In the genomic region with DNA sequence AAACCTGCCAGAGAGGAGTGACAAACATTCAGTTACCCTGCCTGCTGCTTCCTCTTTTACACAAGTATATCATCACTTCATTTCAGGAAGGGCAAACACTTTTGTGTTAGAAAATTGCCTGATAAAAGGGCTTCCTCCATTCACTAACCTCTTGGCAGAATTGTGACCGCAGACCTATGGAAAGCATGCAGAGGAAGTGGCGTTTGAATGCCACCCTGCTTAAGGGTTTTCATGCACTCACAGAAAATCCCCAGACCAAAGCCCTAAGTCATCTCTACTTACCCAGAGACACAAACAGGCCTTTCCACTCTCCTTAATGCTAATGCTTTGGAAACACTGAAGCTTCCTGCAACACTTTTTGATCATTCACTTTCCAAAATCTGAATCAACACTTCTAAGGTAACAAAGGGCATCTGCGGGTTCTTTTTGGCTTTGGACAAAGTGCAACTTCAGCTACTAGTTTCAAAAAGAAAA, we compare ENCODE assay signal across 10 cellular contexts. TPM values are rescaled to one million over a fixed set of nuclear protein-coding genes. Genes with fewer than 3 reads are reported as not detected.
DNase-seq lines count a peak whose midpoint lies in the region; TF ChIP-seq lines count a peak whose summit lies in the region.
"Had no signal": no experiment of that assay in that cellular context is flagged by ENCODE, and none has a peak within 500 bp of the region (broad histone marks: within the 10 kb centered on the region; RNA-seq: fewer than 3 reads in every experiment).

No MANE protein-coding gene starts in this region.

- H3K27me3 Mint-ChIP-seq in progenitor cell of endocrine pancreas: peaks cover 4% of the 10 kb centered on the region

- H3K4me1 Mint-ChIP-seq in progenitor cell of endocrine pancreas (ENCODE audit: low read depth): no peaks in the 10 kb centered on the region

- WGBS in adrenal gland, 4 donors: 56 to 72% (median 62%) methylated on average over 3 of the region's 3 CpGs

- no peaks in the 10 kb centered on the region for H3K9me3 Mint-ChIP-seq in progenitor cell of endocrine pancreas (ENCODE audit: low read depth)

- H3K27ac Mint-ChIP-seq in progenitor cell of endocrine pancreas: no peak overlapping the region

- H3K27me3 ChIP-seq in adrenal gland: no peaks in the 10 kb centered on the region

- no peak overlapping the region for H3K4me3 Mint-ChIP-seq in progenitor cell of endocrine pancreas (ENCODE audit: low read depth)

- no peak overlapping the region for H3K27ac ChIP-seq in adrenal gland

- H3K4me3 ChIP-seq in adrenal gland: no peak overlapping the region
- H3K4me3 ChIP-seq: HAP-1, skin epidermis had no signal

- TF ChIP-seq CTCF in progenitor cell of endocrine pancreas (IDR thresholded peaks at IDR 0.05; ENCODE audit: unreplicated experiment) (no peak), adrenal gland (IDR thresholded peaks at IDR 0.05) (no peak)

- peaks cover 10 to 18% of the 10 kb centered on the region in 2 donors for H3K4me1 ChIP-seq in adrenal gland (replicated peaks in 1 of 2)
- H3K4me1 ChIP-seq: HAP-1 had no signal

- TF ChIP-seq POLR2A in adrenal gland (IDR thresholded peaks at IDR 0.05): no peak

- H3K9me3 ChIP-seq in adrenal gland (replicated peaks in 1 of 3): no peaks in the 10 kb centered on the region
- H3K9me3 ChIP-seq: HAP-1 had no signal

- intact Hi-C loops in adrenal gland (cut with DNase I): no loop called here

- DNase-seq in stimulated activated CD4-positive, alpha-beta T cell treated with anti-CD3 and anti-CD28 coated beads, Interleukin-15, amount 100 ng/mL, for 24 hours: peak; percentile 33
- no peak for DNase-seq in stimulated activated CD4-positive, alpha-beta T cell treated with anti-CD3 and anti-CD28 coated beads, Interleukin-12 subunit alpha, Interleukin-12 subunit beta, amount 100 ng/mL, for 4 hours
- DNase-seq in NCI-H82 (lab: John Stamatoyannopoulos, UW): peak; percentile 70
- peak; percentile 88 for DNase-seq in dermis blood vessel endothelial cell
- no peak for DNase-seq in progenitor cell of endocrine pancreas (ENCODE audit: low spot score, unreplicated experiment)
- DNase-seq in adrenal gland: no peak
- no peak for DNase-seq in kidney glomerular epithelial cell (lab: John Stamatoyannopoulos, UW)
- DNase-seq in iPS-NIHi7 (ENCODE audit: extremely low spot score): no peak

- no peaks in the 10 kb centered on the region for H3K36me3 ChIP-seq in adrenal gland (replicated peaks in 1 of 2)
- H3K36me3 ChIP-seq: HAP-1 had no signal

- no peaks in the 10 kb centered on the region for H3K36me3 Mint-ChIP-seq in progenitor cell of endocrine pancreas (ENCODE audit: insufficient read depth)

RNA-seq across cellular contexts. Expression of gene RALGAPA2, which starts 22.1 kb away (rescaled TPM):
- total RNA-seq in dermis blood vessel endothelial cell (76.6 and 102 TPM in 2 replicates), progenitor cell of endocrine pancreas (103 and 109 TPM in 2 replicates), adrenal gland (10 to 100 TPM; 15.8 to 39.6 (median 25.4) TPM)
- 1 to 10 TPM; 3.7 to 7.3 (median 5.0) TPM for polyA plus RNA-seq in adrenal gland

Comparison
In these comparisons a context has a peak if more than half of its experiments do, and no peak if none do; other contexts are left out.
1. DNase-seq: peak in stimulated activated CD4-positive, alpha-beta T cell treated with anti-CD3 and anti-CD28 coated beads, Interleukin-15, amount 100 ng/mL, for 24 hours (single experiment), NCI-H82 (single experiment) and dermis blood vessel endothelial cell (single experiment); none in stimulated activated CD4-positive, alpha-beta T cell treated with anti-CD3 and anti-CD28 coated beads, Interleukin-12 subunit alpha, Interleukin-12 subunit beta, amount 100 ng/mL, for 4 hours (single experiment), progenitor cell of endocrine pancreas (single experiment), adrenal gland (0 of 7), kidney glomerular epithelial cell (single experiment) and iPS-NIHi7 (single experiment).